ENCODE assay signal across 20 cellular contexts in the genomic region with DNA sequence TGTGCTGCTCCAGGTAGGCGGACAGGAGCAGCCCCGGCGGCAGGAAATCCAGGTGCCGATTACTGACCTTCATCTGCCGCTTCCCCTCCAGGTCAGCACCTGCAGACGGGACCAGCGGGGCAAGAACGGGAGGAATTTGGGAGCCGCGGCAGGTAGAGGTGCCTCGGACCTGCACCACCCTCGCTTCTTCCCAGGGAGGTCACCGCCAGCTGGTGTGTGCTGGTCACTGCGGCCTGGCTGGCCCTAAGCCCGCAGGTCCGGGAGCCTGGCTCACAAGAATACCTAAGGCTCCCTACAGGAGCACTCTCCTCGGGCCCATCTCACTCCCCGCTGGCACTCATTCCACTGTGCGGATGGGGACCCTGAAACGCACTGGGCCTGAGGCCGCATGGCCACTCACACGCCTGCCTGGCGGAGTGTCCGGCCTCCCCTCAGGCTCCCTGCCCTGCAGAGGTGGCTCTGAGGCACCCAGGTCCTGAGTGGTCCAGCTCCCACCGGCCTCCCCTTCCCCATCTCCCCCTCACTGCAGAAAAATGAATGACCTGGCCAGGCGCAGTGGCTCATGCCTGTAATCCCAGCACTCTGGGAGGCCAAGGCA. TPM values are rescaled to one million over a fixed set of nuclear protein-coding genes. Genes with fewer than 3 reads are reported as not detected.
DNase-seq lines count a peak whose midpoint lies in the region; ATAC-seq and TF ChIP-seq lines count a peak whose summit lies in the region.
"Had no signal": no experiment of that assay in that cellular context is flagged by ENCODE, and none has a peak within 500 bp of the region (broad histone marks: within the 10 kb centered on the region; RNA-seq: fewer than 3 reads in every experiment).

No MANE protein-coding gene starts in this region.

- no peak overlapping the region for H4K91ac ChIP-seq in neuronal stem cell (ENCODE audit: low read depth, low read length, poor library complexity)

- H3K27me3 ChIP-seq in Caco-2 (replicated peaks; ENCODE audit: control insufficient read depth, insufficient read depth, low read length): no peaks in the 10 kb centered on the region
- H3K27me3 ChIP-seq in neuronal stem cell (ENCODE audit: control insufficient read depth in 3 of 3, insufficient read depth in 3 of 3, low read depth in 1 of 3, low read length in 3 of 3): no peaks in the 10 kb centered on the region
- no peaks in the 10 kb centered on the region for H3K27me3 ChIP-seq in naive thymus-derived CD4-positive, alpha-beta T cell (ENCODE audit: control insufficient read depth in 2 of 2, insufficient read depth in 2 of 2, low read length in 2 of 2)
- H3K27me3 ChIP-seq: left lung, ovary, SJSA1 had no signal

- peak overlapping the region; percentile 71 for H3K18ac ChIP-seq in neuronal stem cell (ENCODE audit: low read length)

- H3K4me1 Mint-ChIP-seq in Caco-2 (ENCODE audit: low read depth, unreplicated experiment) (no peaks in the 10 kb centered on the region), HFFc6 (ENCODE audit: low read depth) (no peaks in the 10 kb centered on the region)
- peaks cover 0 to 36% (median 23%) of the 10 kb centered on the region in 7 donors for H3K4me1 Mint-ChIP-seq in naive thymus-derived CD4-positive, alpha-beta T cell

- H2AFZ ChIP-seq in neuronal stem cell (ENCODE audit: low read length): no peak overlapping the region

- H3K4me3 Mint-ChIP-seq in Caco-2 (ENCODE audit: unreplicated experiment): no peak overlapping the region
- no peak overlapping the region for H3K4me3 Mint-ChIP-seq in HFFc6
- no peak overlapping the region for H3K4me3 Mint-ChIP-seq in naive thymus-derived CD4-positive, alpha-beta T cell

- H3K36me3 ChIP-seq in Caco-2 (ENCODE audit: control insufficient read depth, insufficient read depth, low read length) (no peaks in the 10 kb centered on the region), neuronal stem cell (replicated peaks in 1 of 2; ENCODE audit: control insufficient read depth in 2 of 2, insufficient read depth in 2 of 2, low read length in 2 of 2) (peaks cover 3 to 49% of the 10 kb centered on the region in 2 donors)
- H3K36me3 ChIP-seq in naive thymus-derived CD4-positive, alpha-beta T cell (ENCODE audit: control insufficient read depth in 2 of 3, insufficient read depth in 3 of 3, low read length in 3 of 3): peaks cover 0 to 58% (median 9%) of the 10 kb centered on the region in 3 experiments
- H3K36me3 ChIP-seq: ovary had no signal

- no peak overlapping the region for H3K4me2 ChIP-seq in neuronal stem cell (ENCODE audit: insufficient read depth, low read length, poor library complexity, severe bottlenecking)

- H3K9me3 ChIP-seq in Caco-2 (no peaks in the 10 kb centered on the region), neuronal stem cell (replicated peaks in 1 of 2; ENCODE audit: control insufficient read depth in 2 of 2, insufficient read depth in 1 of 2, low read depth in 1 of 2, low read length in 2 of 2) (no peaks in the 10 kb centered on the region)
- no peaks in the 10 kb centered on the region for H3K9me3 ChIP-seq in naive thymus-derived CD4-positive, alpha-beta T cell (ENCODE audit: control insufficient read depth in 2 of 3, low read length in 3 of 3)
- H3K9me3 ChIP-seq: left lung, ovary, SJSA1 had no signal

- H3K4me1 ChIP-seq in Caco-2 (no peaks in the 10 kb centered on the region), neuronal stem cell (ENCODE audit: control insufficient read depth in 2 of 2, insufficient read depth in 1 of 2, low read depth in 1 of 2, low read length in 2 of 2) (peaks cover 0 to 7% of the 10 kb centered on the region in 2 donors)
- H3K4me1 ChIP-seq in naive thymus-derived CD4-positive, alpha-beta T cell (ENCODE audit: control insufficient read depth in 2 of 2, insufficient read depth in 2 of 2, low read length in 2 of 2): peaks cover 0 to 10% of the 10 kb centered on the region in 2 donors
- H3K4me1 ChIP-seq: SJSA1 had no signal

- no peak overlapping the region for H4K8ac ChIP-seq in neuronal stem cell (ENCODE audit: low read depth, low read length)

- peaks cover 8% of the 10 kb centered on the region for H3K79me1 ChIP-seq in neuronal stem cell (ENCODE audit: low read depth, low read length)

- no peak overlapping the region for H3K27ac ChIP-seq in neuronal stem cell (replicated peaks; ENCODE audit: low read length)
- H3K27ac ChIP-seq in naive thymus-derived CD4-positive, alpha-beta T cell (ENCODE audit: low read depth, low read length): no peak overlapping the region
- H3K27ac ChIP-seq: left lung, ovary, SJSA1 had no signal

- no peak overlapping the region for H2BK15ac ChIP-seq in neuronal stem cell (ENCODE audit: low read length)

- H3K4me3 ChIP-seq in Caco-2 (ENCODE audit: low read depth, low read length) (no peak overlapping the region), choroid plexus epithelial cell (ENCODE audit: low read depth, low read length) (no peak overlapping the region), neuronal stem cell (ENCODE audit: low read length in 2 of 2) (peak overlapping the region in 1 of 2 donors; percentile 59)
- H3K4me3 ChIP-seq in naive thymus-derived CD4-positive, alpha-beta T cell (ENCODE audit: low read length): no peak overlapping the region
- H3K4me3 ChIP-seq: left lung, ovary, SJSA1 had no signal

- intact Hi-C loops in Caco-2 (cut with micrococcal nuclease; ENCODE audit: unreplicated experiment): no loop called here
- intact Hi-C loops in naive thymus-derived CD4-positive, alpha-beta T cell (cut with micrococcal nuclease): no loop called here

- no peak overlapping the region for H2AK5ac ChIP-seq in neuronal stem cell (ENCODE audit: low read depth, low read length)

- no peak overlapping the region for H3K27ac Mint-ChIP-seq in Caco-2 (ENCODE audit: unreplicated experiment)
- no peak overlapping the region for H3K27ac Mint-ChIP-seq in HFFc6
- H3K27ac Mint-ChIP-seq in naive thymus-derived CD4-positive, alpha-beta T cell: peak overlapping the region in 3 of 9 donors; percentile 31 to 39 (median 38)

- H3K36me3 Mint-ChIP-seq in Caco-2 (ENCODE audit: insufficient read depth, unreplicated experiment) (peaks cover 50% of the 10 kb centered on the region), HFFc6 (ENCODE audit: low read depth) (no peaks in the 10 kb centered on the region)
- H3K36me3 Mint-ChIP-seq in naive thymus-derived CD4-positive, alpha-beta T cell: peaks cover 0 to 8% (median 5%) of the 10 kb centered on the region in 5 donors

- BruUV-seq in Caco-2 (replicated peaks; lab: Mats Ljungman, UMichigan): no TSS peak

- H3K27me3 Mint-ChIP-seq in Caco-2 (ENCODE audit: insufficient read depth, unreplicated experiment): no peaks in the 10 kb centered on the region
- H3K27me3 Mint-ChIP-seq in HFFc6 (ENCODE audit: insufficient read depth): peaks cover 7% of the 10 kb centered on the region
- H3K27me3 Mint-ChIP-seq in naive thymus-derived CD4-positive, alpha-beta T cell: peaks cover 0 to 4% (median 0%) of the 10 kb centered on the region in 5 donors

- H3K23ac ChIP-seq in neuronal stem cell (ENCODE audit: low read depth, low read length, poor library complexity): peak overlapping the region; percentile 65

- DNase-seq in Caco-2 (peak in 1 of 2 experiments; percentile 59), HFFc6 (no peak), choroid plexus epithelial cell (ENCODE audit: low read depth) (no peak), neuronal stem cell (ENCODE audit: low spot score) (no peak), NCI-H1105 (lab: John Stamatoyannopoulos, UW) (no peak)
- DNase-seq in naive thymus-derived CD4-positive, alpha-beta T cell: no peak
- DNase-seq: activated CD4-positive, alpha-beta T cell treated with anti-CD3 and anti-CD28 coated beads for 4 hours; activated effector memory CD4-positive, alpha-beta T cell treated with anti-CD3 and anti-CD28 coated beads, Interleukin-2, amount 50 U/mL, for 16 hours; C1 segment of cervical spinal cord; left lung; MM.1S; NCI-H2029; NCI-H446; ovary; stimulated activated CD4-positive, alpha-beta T cell treated with anti-CD3 and anti-CD28 coated beads, Interleukin-2, amount 100 ng/mL, for 48 hours had no signal

- no peaks in the 10 kb centered on the region for H3K9me3 Mint-ChIP-seq in Caco-2 (ENCODE audit: unreplicated experiment)
- H3K9me3 Mint-ChIP-seq in HFFc6: no peaks in the 10 kb centered on the region
- H3K9me3 Mint-ChIP-seq in naive thymus-derived CD4-positive, alpha-beta T cell: peaks cover 0 to 8% (median 0%) of the 10 kb centered on the region in 11 donors

- H2BK120ac ChIP-seq in neuronal stem cell (ENCODE audit: low read depth, low read length): peak overlapping the region; percentile 18

- ATAC-seq in GM19035 (IDR thresholded peaks at IDR 0.05; ENCODE audit: unreplicated experiment): no peak
- no peak for ATAC-seq in naive thymus-derived CD4-positive, alpha-beta T cell
- ATAC-seq: left lung had no signal

- no peak overlapping the region for H2BK12ac ChIP-seq in neuronal stem cell (ENCODE audit: low read length)

- WGBS in neuronal stem cell (ENCODE audit: extremely low coverage in 2 of 2, insufficient read length in 2 of 2, insufficient replicate concordance in 1 of 2), 2 donors: no CpG with 5 or more reads among the region's 26 CpGs

- no peak overlapping the region for H2BK5ac ChIP-seq in neuronal stem cell (ENCODE audit: low read length)

- TF ChIP-seq CTCF in Caco-2 (IDR thresholded peaks at IDR 0.05; ENCODE audit: insufficient read depth in 1 of 2, low read depth in 1 of 2, low read length in 1 of 2, severe bottlenecking in 1 of 2, unreplicated experiment in 1 of 2) (peak; percentile 28), HFFc6 (IDR thresholded peaks at IDR 0.05) (peak; percentile 49), choroid plexus epithelial cell (conservative IDR thresholded peaks at IDR 0.05; ENCODE audit: low read depth, low read length) (peak; percentile 16)

- H3K9ac ChIP-seq in neuronal stem cell (ENCODE audit: low read depth, low read length, poor library complexity): peak overlapping the region; percentile 44

- POLR2A ChIA-PET in Caco-2 (lab: Charles Lee): no interaction called here
- POLR2A ChIA-PET in naive thymus-derived CD4-positive, alpha-beta T cell (lab: Charles Lee): interaction anchor here (0.7 to 6.7 kb wide), 4 partner anchors 9 to 131 kb away, joined by 3 to 196 read pairs (median 5); a partner anchor contains a TSS

- H3K14ac ChIP-seq in neuronal stem cell (ENCODE audit: low read length): no peak overlapping the region

- H3K4ac ChIP-seq in neuronal stem cell (ENCODE audit: low read length): no peak overlapping the region

- CTCF ChIA-PET in Caco-2 (lab: Charles Lee): no interaction called here
- CTCF ChIA-PET in naive thymus-derived CD4-positive, alpha-beta T cell (lab: Charles Lee): interaction anchor here (0.9 to 1.0 kb wide), 2 partner anchors 11 to 34 kb away, joined by 3 to 6 read pairs; no protein-coding TSS in a partner anchor

RNA-seq across cellular contexts. Expression of a gene that starts 4.3 kb away (rescaled TPM):
- not detected in 2 replicates for total RNA-seq in Caco-2 (2022)
- total RNA-seq in HFFc6 (2021; fragmentation: NEBNext Ultra II Directional; extraction: Animal tissue kit (Norgen Biotek cat#: 25700)): not detected
- not detected for polyA plus RNA-seq in neuronal stem cell (2013, experiment 1 of 2)
- not detected for polyA plus RNA-seq in neuronal stem cell (2013, experiment 2 of 2)
- total RNA-seq in naive thymus-derived CD4-positive, alpha-beta T cell: not detected
- not detected for polyA plus RNA-seq in naive thymus-derived CD4-positive, alpha-beta T cell
- total RNA-seq: endothelial cell of umbilical vein, frontal cortex, left lung, mucosa of gallbladder, ovary, SJSA1 had no signal
- polyA plus RNA-seq: endothelial cell of umbilical vein, ovary had no signal

RNA-seq across cellular contexts. Expression of a gene that starts 4.6 kb away (rescaled TPM):
- total RNA-seq in Caco-2 (2022): 64.3 and 69.1 TPM in 2 replicates
- total RNA-seq in HFFc6 (2021; fragmentation: NEBNext Ultra II Directional; extraction: Animal tissue kit (Norgen Biotek cat#: 25700)): 10 to 100 TPM; 58.1 to 91.0 (median 70.9) TPM
- polyA plus RNA-seq in neuronal stem cell (2013, experiment 1 of 2): 33.3 TPM
- 32.9 TPM for polyA plus RNA-seq in neuronal stem cell (2013, experiment 2 of 2)
- 10 to 100 TPM; 47.5 to 78.2 (median 67.6) TPM for total RNA-seq in naive thymus-derived CD4-positive, alpha-beta T cell
- polyA plus RNA-seq in naive thymus-derived CD4-positive, alpha-beta T cell: 100 to 1,000 TPM in 1 of 2 donors, 10 to 100 TPM in 1; 65.7 to 142 TPM

RNA-seq across cellular contexts. Expression of a gene that starts 15.5 kb away (rescaled TPM):
- 57.7 and 60.4 TPM in 2 replicates for total RNA-seq in Caco-2 (2022)
- total RNA-seq in HFFc6 (2021; fragmentation: NEBNext Ultra II Directional; extraction: Animal tissue kit (Norgen Biotek cat#: 25700)): 10 to 100 TPM; 41.9 to 53.4 (median 45.9) TPM
- polyA plus RNA-seq in neuronal stem cell (2013, experiment 1 of 2): 52.8 TPM
- polyA plus RNA-seq in neuronal stem cell (2013, experiment 2 of 2): 52.4 TPM
- 100 to 1,000 TPM; 123 to 219 (median 184) TPM for total RNA-seq in naive thymus-derived CD4-positive, alpha-beta T cell
- polyA plus RNA-seq in naive thymus-derived CD4-positive, alpha-beta T cell: 100 to 1,000 TPM; 195 to 251 TPM

RNA-seq across cellular contexts. Expression of a gene that starts 19.6 kb away (rescaled TPM):
- 13.0 and 16.6 TPM in 2 replicates for total RNA-seq in Caco-2 (2022)
- not detected for total RNA-seq in HFFc6 (2021; fragmentation: NEBNext Ultra II Directional; extraction: Animal tissue kit (Norgen Biotek cat#: 25700))
- 0.29 TPM for polyA plus RNA-seq in neuronal stem cell (2013, experiment 1 of 2)
- 0.39 TPM for polyA plus RNA-seq in neuronal stem cell (2013, experiment 2 of 2)
- total RNA-seq in naive thymus-derived CD4-positive, alpha-beta T cell: 1 to 10 TPM; 1.1 to 3.0 (median 1.7) TPM
- polyA plus RNA-seq in naive thymus-derived CD4-positive, alpha-beta T cell: under 1 TPM; 0.72 to 0.85 TPM
- total RNA-seq: endothelial cell of umbilical vein, SJSA1 had no signal
- polyA plus RNA-seq: endothelial cell of umbilical vein, ovary had no signal

RNA-seq across cellular contexts. Expression of a gene that starts 28.3 kb away (rescaled TPM):
- total RNA-seq in Caco-2 (2022): 217 and 239 TPM in 2 replicates
- 10 to 100 TPM; 35.1 to 44.2 (median 38.4) TPM for total RNA-seq in HFFc6 (2021; fragmentation: NEBNext Ultra II Directional; extraction: Animal tissue kit (Norgen Biotek cat#: 25700))
- 61.6 TPM for polyA plus RNA-seq in neuronal stem cell (2013, experiment 1 of 2)
- 65.4 TPM for polyA plus RNA-seq in neuronal stem cell (2013, experiment 2 of 2)
- 10 to 100 TPM in 3 of 5 experiments, 1 to 10 TPM in 2; 7.1 to 33.1 (median 10.2) TPM for total RNA-seq in naive thymus-derived CD4-positive, alpha-beta T cell
- under 1 TPM; 0.57 to 0.95 TPM for polyA plus RNA-seq in naive thymus-derived CD4-positive, alpha-beta T cell
